16 cellular contexts compared by ENCODE assay signal in the genomic region with DNA sequence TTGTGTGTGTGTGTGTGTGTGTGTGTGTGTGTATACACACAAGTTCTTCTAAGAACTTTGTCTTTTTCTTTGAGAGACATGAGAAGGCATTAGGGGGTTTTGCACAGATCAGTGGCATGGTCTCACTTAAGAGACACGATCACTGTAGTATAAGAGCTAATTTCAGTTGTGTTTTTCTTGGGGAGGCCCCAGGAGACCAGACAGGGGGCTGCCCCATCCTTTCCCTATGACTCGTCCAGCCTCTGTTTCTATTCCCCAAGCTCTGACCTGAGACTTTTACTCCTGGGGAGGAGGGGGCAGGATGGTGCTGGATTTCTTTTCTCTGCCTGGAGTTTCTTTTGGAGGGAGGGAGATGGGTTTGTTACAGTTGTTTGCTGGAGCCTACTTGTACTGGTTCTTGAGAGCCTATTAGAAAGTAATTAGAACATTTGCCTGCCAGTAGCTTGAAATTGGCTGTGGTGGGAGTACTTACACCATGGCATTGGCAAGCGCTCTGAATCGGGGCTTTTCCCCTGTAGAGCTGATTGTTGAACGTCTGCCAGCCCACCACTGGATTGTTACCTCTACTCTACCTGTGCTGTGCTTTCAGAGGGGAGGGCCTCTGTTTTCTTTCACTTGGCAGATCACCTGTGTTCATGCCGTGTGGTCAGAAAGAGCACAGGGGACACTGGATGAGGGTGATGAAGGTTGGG.
DNase-seq lines count a peak whose midpoint lies in the region; ATAC-seq and TF ChIP-seq lines count a peak whose summit lies in the region.
"Had no signal": no experiment of that assay in that cellular context is flagged by ENCODE, and none has a peak within 500 bp of the region (broad histone marks: within the 10 kb centered on the region; RNA-seq: fewer than 3 reads in every experiment).

No MANE protein-coding gene starts in this region.

- no peak overlapping the region for H3K4me3 ChIP-seq in fibroblast of mammary gland (ENCODE audit: control insufficient read depth, low read depth, low read length)
- H3K4me3 ChIP-seq in BE2C (ENCODE audit: low read depth, low read length): no peak overlapping the region
- H3K4me3 ChIP-seq: mucosa of descending colon, SJSA1 had no signal

- no peaks in the 10 kb centered on the region for H3K27me3 ChIP-seq in BE2C
- H3K27me3 ChIP-seq: SJSA1 had no signal

- H3K4me1 ChIP-seq in BE2C: peaks cover 12% of the 10 kb centered on the region

- peak; percentile 43 for ATAC-seq in GM18867 (IDR thresholded peaks at IDR 0.05; ENCODE audit: unreplicated experiment)
- ATAC-seq in HG03095 (IDR thresholded peaks at IDR 0.05; ENCODE audit: unreplicated experiment): peak; percentile 68
- no peak for ATAC-seq in GM19397 (IDR thresholded peaks at IDR 0.05; ENCODE audit: unreplicated experiment)
- ATAC-seq: CD8-positive, alpha-beta T cell; HCT116; mucosa of descending colon had no signal

- no peaks in the 10 kb centered on the region for H3K36me3 ChIP-seq in BE2C
- H3K36me3 ChIP-seq: SJSA1 had no signal

- H3K9me3 ChIP-seq in BE2C: no peaks in the 10 kb centered on the region
- H3K9me3 ChIP-seq: mucosa of descending colon, SJSA1 had no signal

- no peak for TF ChIP-seq CTCF in fibroblast of mammary gland (conservative IDR thresholded peaks at IDR 0.05; ENCODE audit: control insufficient read depth, insufficient read depth, low read depth, low read length)
- no peak for TF ChIP-seq CTCF in BE2C (IDR thresholded peaks at IDR 0.05; ENCODE audit: low read depth, low read length)

- DNase-seq in EH (ENCODE audit: low read depth) (peak; percentile 17), fibroblast of mammary gland (ENCODE audit: low read depth) (peak; percentile 18), glomerular visceral epithelial cell (ENCODE audit: extremely low spot score) (no peak), COLO829 (ENCODE audit: low spot score) (no peak), BE2C (no peak)
- DNase-seq: activated CD8-positive, alpha-beta memory T cell treated with anti-CD3 and anti-CD28 coated beads, Interleukin-2, amount 50 U/mL, for 4 hours; CD8-positive, alpha-beta T cell; foreskin fibroblast; mucosa of descending colon; NCI-H146; NCI-H774 had no signal

Comparison
In these comparisons a context has a peak if more than half of its experiments do, and no peak if none do; other contexts are left out.
1. DNase-seq: peak in EH (single experiment) and fibroblast of mammary gland (single experiment); none in glomerular visceral epithelial cell (single experiment), COLO829 (single experiment) and BE2C (single experiment).